ENCODE assay signal across 8 cellular contexts in the genomic region with DNA sequence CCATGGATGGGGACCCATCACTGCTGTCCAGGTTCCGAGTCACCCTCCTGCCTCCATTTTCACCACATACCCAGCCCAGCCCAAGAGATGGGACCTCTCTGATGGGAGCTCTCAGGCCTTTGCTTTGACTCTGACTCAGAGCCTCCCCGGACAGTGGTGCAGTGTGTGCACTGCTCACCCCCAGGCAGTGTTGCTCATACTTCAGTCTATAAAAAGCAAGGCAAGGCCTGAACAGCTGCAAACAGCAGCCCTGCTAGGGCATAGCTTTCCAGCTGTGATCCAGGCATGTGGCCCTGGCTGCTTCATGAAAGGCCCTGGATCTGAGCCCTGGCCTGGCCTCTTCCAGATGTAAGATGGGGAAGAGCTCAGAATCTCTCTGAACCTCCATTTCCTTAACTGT.
DNase-seq lines count a peak whose midpoint lies in the region; FAIRE-seq and TF ChIP-seq lines count a peak whose summit lies in the region.

No MANE protein-coding gene starts in this region.

- no peak overlapping the region for H4K91ac ChIP-seq in trophoblast cell (ENCODE audit: low read depth, low read length)

- peaks cover 8% of the 10 kb centered on the region for H3F3A ChIP-seq in SK-N-SH (replicated peaks; ENCODE audit: insufficient read depth)

- TF ChIP-seq RAD21 in SK-N-SH (IDR thresholded peaks at IDR 0.05; ENCODE audit: low read length), result no peak

- no peak for DNase-seq in GM12892 (ENCODE audit: insufficient read length)
- peak; percentile 83 for DNase-seq in SK-MEL-5 (ENCODE audit: low read depth, low spot score)
- DNase-seq in mammary epithelial cell, result peak; percentile 91
- peak; percentile 89 to 90 for DNase-seq in trophoblast cell
- DNase-seq in type B pancreatic cell (ENCODE audit: extremely low spot score, unreplicated experiment), result no peak
- DNase-seq in SK-N-SH, result no peak
- DNase-seq in NCI-H146 treated with DMSO at 0.1 percent for 48 hours (lab: John Stamatoyannopoulos, UW; ENCODE audit: unreplicated experiment), result no peak
- DNase-seq in occipital lobe (lab: John Stamatoyannopoulos, UW), result no peak

- WGBS in mammary epithelial cell (ENCODE audit: low coverage, missing lambda C conversion rate), result 42% methylated on average over 2 of the region's 2 CpGs
- WGBS in trophoblast cell (ENCODE audit: extremely low coverage, insufficient coverage, insufficient read length), result no CpG with 5 or more reads among the region's 2 CpGs
- WGBS in SK-N-SH (ENCODE audit: low lambda C conversion rate), result 43% methylated on average over 2 of the region's 2 CpGs

- FAIRE-seq in GM12892 (lab: Jason Lieb, UNC), result peak; percentile 51

- no peak overlapping the region for H4K8ac ChIP-seq in trophoblast cell (ENCODE audit: low read depth, low read length)

- no peak for TF ChIP-seq POLR2A in GM12892 (IDR thresholded peaks at IDR 0.05; ENCODE audit: low read depth, low read length)

- no peak overlapping the region for H4K12ac ChIP-seq in trophoblast cell (ENCODE audit: low read depth, low read length)

- H3K23ac ChIP-seq in trophoblast cell (ENCODE audit: low read length), result no peak overlapping the region

- TF ChIP-seq CTCF in mammary epithelial cell (conservative IDR thresholded peaks at IDR 0.05 in 1 of 2, IDR thresholded peaks at IDR 0.05 in 1 of 2; ENCODE audit: extremely low read depth in 1 of 2, insufficient read depth in 1 of 2, low read depth in 1 of 2, low read length in 2 of 2) (no peak), type B pancreatic cell (conservative IDR thresholded peaks at IDR 0.05) (no peak), SK-N-SH (IDR thresholded peaks at IDR 0.05) (no peak)

- no peak overlapping the region for H3K4ac ChIP-seq in trophoblast cell (ENCODE audit: low read depth, low read length)

- H2BK5ac ChIP-seq in trophoblast cell (ENCODE audit: low read depth, low read length, poor library complexity), result no peak overlapping the region

- H3K36me3 Mint-ChIP-seq in type B pancreatic cell, result no peaks in the 10 kb centered on the region

- no peak for TF ChIP-seq EP300 in SK-N-SH (IDR thresholded peaks at IDR 0.05; ENCODE audit: borderline replicate concordance in 1 of 2, low read depth in 1 of 2, low read length in 1 of 2)

- no peak overlapping the region for H2BK120ac ChIP-seq in trophoblast cell (ENCODE audit: insufficient read depth, low read length, poor library complexity)

- H3K4me3 ChIP-seq in mammary epithelial cell (replicated peaks in 1 of 3; ENCODE audit: insufficient read depth in 1 of 3, low read depth in 2 of 3, low read length in 3 of 3) (no peak overlapping the region), trophoblast cell (ENCODE audit: low read depth, low read length) (no peak overlapping the region), SK-N-SH (ENCODE audit: low read depth in 2 of 2, low read length in 1 of 2) (no peak overlapping the region)

- H2AK5ac ChIP-seq in trophoblast cell (ENCODE audit: low read length), result no peak overlapping the region

- no peak overlapping the region for H2BK12ac ChIP-seq in trophoblast cell (ENCODE audit: low read length)

- POLR2A ChIA-PET in SK-N-SH (lab: Yijun Ruan, JAX), result interaction anchor here (1.0 kb wide), 1 partner anchor 106 kb away, joined by 4 read pairs; no protein-coding TSS in a partner anchor

- peak overlapping the region; percentile 2 for H3K27ac ChIP-seq in mammary epithelial cell (ENCODE audit: insufficient read depth, low read depth, low read length)
- H3K27ac ChIP-seq in trophoblast cell (ENCODE audit: low read depth, low read length), result no peak overlapping the region
- H3K27ac ChIP-seq in SK-N-SH (ENCODE audit: low read depth in 2 of 2, low read length in 1 of 2), result no peak overlapping the region

- BruUV-seq in mammary epithelial cell (replicated peaks; lab: Mats Ljungman, UMichigan), result no TSS peak

- H3K27me3 ChIP-seq in mammary epithelial cell (ENCODE audit: insufficient read depth, low read length) (no peaks in the 10 kb centered on the region), trophoblast cell (ENCODE audit: insufficient read depth, low read length) (no peaks in the 10 kb centered on the region), SK-N-SH (ENCODE audit: insufficient read depth) (no peaks in the 10 kb centered on the region)

- no peak overlapping the region for H3K9ac ChIP-seq in mammary epithelial cell (ENCODE audit: insufficient read depth, low read length)
- no peak overlapping the region for H3K9ac ChIP-seq in trophoblast cell (ENCODE audit: low read length)
- no peak overlapping the region for H3K9ac ChIP-seq in SK-N-SH

- no peak overlapping the region for H3K14ac ChIP-seq in trophoblast cell (ENCODE audit: low read length)

- dilution Hi-C loops in mammary epithelial cell (cut with HindIII; ENCODE audit: low sequenced_read_pairs), result no loop called here

- H3K4me1 ChIP-seq in mammary epithelial cell (ENCODE audit: insufficient read depth, low read length) (peaks cover 36% of the 10 kb centered on the region), trophoblast cell (ENCODE audit: control insufficient read depth in 1 of 2, insufficient read depth in 2 of 2, low read length in 2 of 2) (no peaks in the 10 kb centered on the region), SK-N-SH (ENCODE audit: control insufficient read depth in 1 of 2, insufficient read depth in 2 of 2, low read depth in 1 of 2, low read length in 1 of 2) (peaks cover 13 to 19% of the 10 kb centered on the region in 2 experiments; a peak in 2 of 4 replicates)

- no peak overlapping the region for H3K4me2 ChIP-seq in mammary epithelial cell (ENCODE audit: insufficient read depth, low read depth, low read length)
- H3K4me2 ChIP-seq in trophoblast cell (ENCODE audit: low read length), result no peak overlapping the region
- H3K4me2 ChIP-seq in SK-N-SH, result no peak overlapping the region

- H4K20me1 ChIP-seq in mammary epithelial cell (ENCODE audit: insufficient read depth, low read length) (no peaks in the 10 kb centered on the region), SK-N-SH (ENCODE audit: insufficient read depth) (no peaks in the 10 kb centered on the region)

- H3K4me3 Mint-ChIP-seq in type B pancreatic cell, result no peak overlapping the region

- no peak overlapping the region for H2AFZ ChIP-seq in mammary epithelial cell (ENCODE audit: low read depth, low read length)
- H2AFZ ChIP-seq in trophoblast cell (ENCODE audit: insufficient read depth, low read length, poor library complexity), result no peak overlapping the region
- no peak overlapping the region for H2AFZ ChIP-seq in SK-N-SH (ENCODE audit: low read depth)

- H3K18ac ChIP-seq in trophoblast cell (ENCODE audit: low read length), result no peak overlapping the region

- CTCF ChIA-PET in mammary epithelial cell (lab: Charles Lee; ENCODE audit: low non-redundant PET) (interaction anchor here (0.5 to 0.6 kb wide), 3 partner anchors 83 to 211 kb away, joined by 3 to 14 read pairs (median 4); no protein-coding TSS in a partner anchor), SK-N-SH (lab: Yijun Ruan, JAX) (interaction anchor here (0.9 to 3.2 kb wide), 21 partner anchors 10 to 255 kb away, joined by 3 to 28 read pairs (median 7); a partner anchor contains a TSS)

- peaks cover 2% of the 10 kb centered on the region for H3K79me1 ChIP-seq in trophoblast cell (ENCODE audit: low read length)

- H3K79me2 ChIP-seq in mammary epithelial cell (ENCODE audit: insufficient read depth, low read length), result no peaks in the 10 kb centered on the region
- no peaks in the 10 kb centered on the region for H3K79me2 ChIP-seq in trophoblast cell (ENCODE audit: control insufficient read depth, insufficient read depth, low read length, poor library complexity)
- no peaks in the 10 kb centered on the region for H3K79me2 ChIP-seq in SK-N-SH (ENCODE audit: insufficient read depth)

- H3K36me3 ChIP-seq in mammary epithelial cell (ENCODE audit: insufficient read depth, low read length) (no peaks in the 10 kb centered on the region), trophoblast cell (ENCODE audit: control insufficient read depth in 1 of 2, insufficient read depth in 2 of 2, low read length in 2 of 2) (no peaks in the 10 kb centered on the region), SK-N-SH (replicated peaks in 1 of 2; ENCODE audit: control insufficient read depth in 1 of 2, insufficient read depth in 2 of 2, low read length in 1 of 2) (no peaks in the 10 kb centered on the region)

- intact Hi-C loops in mammary epithelial cell (cut with micrococcal nuclease), result loop anchor here (1.0 to 5.0 kb wide), 7 partner anchors 31 to 312 kb away; no protein-coding TSS in a partner anchor

- H3K27ac Mint-ChIP-seq in type B pancreatic cell, result no peak overlapping the region

- peaks cover 10% of the 10 kb centered on the region for H3K4me1 Mint-ChIP-seq in type B pancreatic cell (ENCODE audit: unreplicated experiment)

- in situ Hi-C loops in SK-MEL-5 (cut with HindIII; ENCODE audit: low pct_unique_long_range_greater_than_20kb, low sequenced_read_pairs) (no loop called here), mammary epithelial cell (cut with MboI; ENCODE audit: low sequenced_read_pairs in 2 of 2) (no loop called here)

- H3K27me3 Mint-ChIP-seq in type B pancreatic cell, result no peaks in the 10 kb centered on the region

- no peaks in the 10 kb centered on the region for H3K9me3 Mint-ChIP-seq in type B pancreatic cell

- H3K9me2 ChIP-seq in SK-N-SH, result no peaks in the 10 kb centered on the region

- H3K9me3 ChIP-seq in mammary epithelial cell (replicated peaks; ENCODE audit: insufficient read depth, low read length) (no peaks in the 10 kb centered on the region), trophoblast cell (ENCODE audit: insufficient read depth, low read depth, low read length) (no peaks in the 10 kb centered on the region), SK-N-SH (no peaks in the 10 kb centered on the region)

TF ChIP-seq in SK-N-SH, 30 proteins besides CTCF, POLR2A, EP300 and RAD21 (continues in another document):
- no peak for TF ChIP-seq FOXJ3 (CRISPR knock-in tag; IDR thresholded peaks at IDR 0.05)
- TF ChIP-seq, protein P1, sequence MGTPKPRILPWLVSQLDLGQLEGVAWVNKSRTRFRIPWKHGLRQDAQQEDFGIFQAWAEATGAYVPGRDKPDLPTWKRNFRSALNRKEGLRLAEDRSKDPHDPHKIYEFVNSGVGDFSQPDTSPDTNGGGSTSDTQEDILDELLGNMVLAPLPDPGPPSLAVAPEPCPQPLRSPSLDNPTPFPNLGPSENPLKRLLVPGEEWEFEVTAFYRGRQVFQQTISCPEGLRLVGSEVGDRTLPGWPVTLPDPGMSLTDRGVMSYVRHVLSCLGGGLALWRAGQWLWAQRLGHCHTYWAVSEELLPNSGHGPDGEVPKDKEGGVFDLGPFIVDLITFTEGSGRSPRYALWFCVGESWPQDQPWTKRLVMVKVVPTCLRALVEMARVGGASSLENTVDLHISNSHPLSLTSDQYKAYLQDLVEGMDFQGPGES (IDR thresholded peaks at IDR 0.05; ENCODE audit: low read depth, low read length), result no peak
- TF ChIP-seq, protein P2, sequence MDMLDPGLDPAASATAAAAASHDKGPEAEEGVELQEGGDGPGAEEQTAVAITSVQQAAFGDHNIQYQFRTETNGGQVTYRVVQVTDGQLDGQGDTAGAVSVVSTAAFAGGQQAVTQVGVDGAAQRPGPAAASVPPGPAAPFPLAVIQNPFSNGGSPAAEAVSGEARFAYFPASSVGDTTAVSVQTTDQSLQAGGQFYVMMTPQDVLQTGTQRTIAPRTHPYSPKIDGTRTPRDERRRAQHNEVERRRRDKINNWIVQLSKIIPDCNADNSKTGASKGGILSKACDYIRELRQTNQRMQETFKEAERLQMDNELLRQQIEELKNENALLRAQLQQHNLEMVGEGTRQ (IDR thresholded peaks at IDR 0.05; ENCODE audit: borderline replicate concordance, low read depth, low read length), result no peak
- no peak for TF ChIP-seq ELF1 (IDR thresholded peaks at IDR 0.05)

Comparison
In these comparisons a context has a peak if more than half of its experiments do, and no peak if none do; other contexts are left out.
1. DNase-seq: peak in SK-MEL-5 (single experiment), mammary epithelial cell (single experiment) and trophoblast cell (2 of 2); none in GM12892 (single experiment), type B pancreatic cell (single experiment), SK-N-SH (single experiment), NCI-H146 treated with DMSO at 0.1 percent for 48 hours (single experiment) and occipital lobe (single experiment).